2 cellular contexts compared by ENCODE assay signal in genomic region chr15:78944669-78945407, GRCh38.
TF ChIP-seq lines count a peak whose summit lies in the region.

CTSH (minus strand) TSS chr15:78945046; CDS start chr15:78944981, 65 bp downstream.

TF ChIP-seq in HEK293, 187 proteins besides CTCF, POLR2A, EP300 and RAD21 (continued from another document):
- TF ChIP-seq ZNF398 (tag by site-specific recombination; IDR thresholded peaks at IDR 0.05): peak; percentile 34; the same call in 1 of the 2 replicates
- TF ChIP-seq IKZF3 (tag by site-specific recombination; IDR thresholded peaks at IDR 0.05): no peak
- no peak for TF ChIP-seq ZNF549 (tag by site-specific recombination; IDR thresholded peaks at IDR 0.05)
- no peak for TF ChIP-seq ZNF112 (tag by site-specific recombination; IDR thresholded peaks at IDR 0.05)
- peak; percentile 27; the same call in 1 of the 2 replicates for TF ChIP-seq ZIC2 (tag by site-specific recombination; IDR thresholded peaks at IDR 0.05)
- TF ChIP-seq ZNF785 (tag by site-specific recombination; IDR thresholded peaks at IDR 0.05): 0 out of 2 replicates have a peak, but pooled peaks have one; percentile 21
- peak; percentile 57; the same call in 1 of the 2 replicates for TF ChIP-seq SP3 (tag by site-specific recombination; IDR thresholded peaks at IDR 0.05)
- no peak for TF ChIP-seq ZNF416 (tag by site-specific recombination; IDR thresholded peaks at IDR 0.05)
- no peak for TF ChIP-seq ZNF148 (tag by site-specific recombination; IDR thresholded peaks at IDR 0.05; ENCODE audit: borderline replicate concordance)
- TF ChIP-seq ZNF37A (tag by site-specific recombination; IDR thresholded peaks at IDR 0.05): no peak
- TF ChIP-seq ZBTB17 (tag by site-specific recombination; IDR thresholded peaks at IDR 0.05): peak; percentile 68
- TF ChIP-seq ZNF121 (tag by site-specific recombination; IDR thresholded peaks at IDR 0.05): peak; percentile 64; the same call in 1 of the 2 replicates
- no peak for TF ChIP-seq ZFP3 (tag by site-specific recombination; IDR thresholded peaks at IDR 0.05; ENCODE audit: low read depth)
- peak; percentile 91; the same call in 1 of the 2 replicates for TF ChIP-seq ZNF610 (tag by site-specific recombination; IDR thresholded peaks at IDR 0.05; ENCODE audit: borderline replicate concordance)
- no peak; the same call in 1 of the 2 replicates for TF ChIP-seq SCRT2 (tag by site-specific recombination; IDR thresholded peaks at IDR 0.05)
- no peak for TF ChIP-seq BCL11B (tag by site-specific recombination; IDR thresholded peaks at IDR 0.05; ENCODE audit: low read depth)
- no peak for TF ChIP-seq ZNF768 (tag by site-specific recombination; IDR thresholded peaks at IDR 0.05)
- no peak for TF ChIP-seq ZBTB49 (tag by site-specific recombination; IDR thresholded peaks at IDR 0.05; ENCODE audit: low read depth)
- TF ChIP-seq ZNF341 (tag by site-specific recombination; IDR thresholded peaks at IDR 0.05; ENCODE audit: low read depth): peak; percentile 86
- peak; percentile 73 for TF ChIP-seq GLIS2 (tag by site-specific recombination; IDR thresholded peaks at IDR 0.05)
- peak; percentile 36 for TF ChIP-seq GLIS1 (tag by site-specific recombination; IDR thresholded peaks at IDR 0.05)
- 0 out of 2 replicates have a peak, but pooled peaks have one; percentile 72 for TF ChIP-seq ZNF561 (tag by site-specific recombination; IDR thresholded peaks at IDR 0.05; ENCODE audit: borderline replicate concordance)

TF ChIP-seq in K562, 482 proteins besides CTCF, POLR2A, EP300 and RAD21 (continued from another document and continues in another):
- TF ChIP-seq TFE3 (CRISPR knock-in tag; IDR thresholded peaks at IDR 0.05) (no peak), PHF8 (IDR thresholded peaks at IDR 0.05; ENCODE audit: borderline replicate concordance, low read length) (peak; percentile 68; the same call in 1 of the 2 replicates), FOXK2 (conservative IDR thresholded peaks at IDR 0.05 in 1 of 2, IDR thresholded peaks at IDR 0.05 in 1 of 2; ENCODE audit: low read depth in 2 of 2) (no peak), E2F6 (IDR thresholded peaks at IDR 0.05; ENCODE audit: borderline replicate concordance in 1 of 2, extremely low read depth in 1 of 2, insufficient read depth in 1 of 2, insufficient read length in 1 of 2, low read depth in 1 of 2, low read length in 1 of 2, poor library complexity in 1 of 2, severe bottlenecking in 1 of 2) (peak; percentile 93 to 99), ZBTB11 (CRISPR knock-in tag; IDR thresholded peaks at IDR 0.05) (no peak), ZFP1 (CRISPR knock-in tag; IDR thresholded peaks at IDR 0.05) (no peak), HDAC8 (tag; IDR thresholded peaks at IDR 0.05) (no peak), BCLAF1 (IDR thresholded peaks at IDR 0.05; ENCODE audit: borderline replicate concordance in 1 of 2, control insufficient read depth in 1 of 2, low read depth in 2 of 2, low read length in 1 of 2) (no peak), SMAD3 (CRISPR knock-in tag; conservative IDR thresholded peaks at IDR 0.05) (0 out of 2 replicates have a peak, but pooled peaks have one; percentile 49), ZNF347 (CRISPR knock-in tag; IDR thresholded peaks at IDR 0.05; ENCODE audit: low read depth) (no peak), ZNF184 (CRISPR knock-in tag; IDR thresholded peaks at IDR 0.05) (no peak), TGIF2 (CRISPR knock-in tag; IDR thresholded peaks at IDR 0.05) (no peak), ELK3 (CRISPR knock-in tag; IDR thresholded peaks at IDR 0.05) (no peak), KDM1A (IDR thresholded peaks at IDR 0.05) (no peak), RNF219 (CRISPR knock-in tag; IDR thresholded peaks at IDR 0.05) (no peak), TCF3 (CRISPR knock-in tag; IDR thresholded peaks at IDR 0.05) (peak; percentile 29; the same call in 1 of the 2 replicates), POLR2G (IDR thresholded peaks at IDR 0.05; ENCODE audit: low read depth, low read length) (peak; percentile 87), PRDM10 (IDR thresholded peaks at IDR 0.05; ENCODE audit: partially characterized antibody) (no peak), TFAM (CRISPR knock-in tag; conservative IDR thresholded peaks at IDR 0.05) (no peak), HMGN3 (IDR thresholded peaks at IDR 0.05; ENCODE audit: borderline replicate concordance, extremely low read depth, insufficient read length, low read depth, low read length) (peak; percentile 26), SIN3A (IDR thresholded peaks at IDR 0.05; ENCODE audit: borderline replicate concordance in 2 of 2, control insufficient read depth in 1 of 2, low read depth in 2 of 2, low read length in 2 of 2) (peak in 1 of 2 experiments; percentile 41; a peak in 1 of 4 replicates), NFATC3 (IDR thresholded peaks at IDR 0.05) (no peak), ASH1L (IDR thresholded peaks at IDR 0.05; ENCODE audit: borderline replicate concordance, low read depth, partially characterized antibody) (no peak), ZC3H8 (IDR thresholded peaks at IDR 0.05) (no peak), THRA (IDR thresholded peaks at IDR 0.05) (no peak), FOXO4 (CRISPR knock-in tag; IDR thresholded peaks at IDR 0.05) (no peak), EGR1 (conservative IDR thresholded peaks at IDR 0.05) (peak; percentile 44)
